In the genomic region with DNA sequence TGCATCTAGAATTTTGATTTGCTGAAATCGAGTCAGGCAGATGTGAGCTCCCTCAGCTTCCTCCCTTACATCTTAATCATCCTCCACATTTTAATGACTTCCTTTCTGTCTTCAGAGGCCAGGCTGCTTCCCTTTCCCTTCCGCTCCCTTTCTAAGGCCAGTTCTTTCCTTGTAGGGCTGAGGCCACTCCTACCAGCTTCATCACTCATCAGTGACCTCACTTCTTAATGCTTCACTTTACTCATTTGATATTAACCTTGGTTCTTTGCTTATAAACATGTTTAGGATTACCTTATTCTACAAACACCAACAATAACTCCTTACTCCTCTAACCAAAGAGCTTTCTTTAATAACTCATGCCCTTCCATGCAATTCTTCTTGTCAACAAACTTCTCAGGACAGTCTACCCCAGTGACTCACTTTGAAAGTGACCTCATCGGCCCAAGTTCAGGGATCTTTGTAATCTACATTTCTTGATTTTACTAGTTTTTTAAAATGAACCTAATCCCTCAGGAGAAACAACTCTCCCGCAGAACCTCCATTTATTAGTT, we compare ENCODE assay signal across 9 cellular contexts. TPM values are rescaled to one million over a fixed set of nuclear protein-coding genes. Genes with fewer than 3 reads are reported as not detected.
DNase-seq lines count a peak whose midpoint lies in the region; ATAC-seq and TF ChIP-seq lines count a peak whose summit lies in the region.
"Had no signal": no experiment of that assay in that cellular context is flagged by ENCODE, and none has a peak within 500 bp of the region (broad histone marks: within the 10 kb centered on the region; RNA-seq: fewer than 3 reads in every experiment).

No MANE protein-coding gene starts in this region.

- peaks cover 18% of the 10 kb centered on the region for H3K4me1 Mint-ChIP-seq in activated naive CD4-positive, alpha-beta T cell treated with anti-CD3 and anti-CD28 coated beads, Interleukin-2, amount 10 ng/mL, durations not matched to agents 7 days and 5 days

- TF ChIP-seq CTCF in foreskin keratinocyte (conservative IDR thresholded peaks at IDR 0.05) (no peak), psoas muscle (IDR thresholded peaks at IDR 0.05) (no peak)

- 65 to 68% (median 68%) methylated on average over 4 of the region's 4 CpGs for WGBS in psoas muscle, 3 donors

- H3K27ac ChIP-seq in foreskin keratinocyte (no peak overlapping the region), psoas muscle (no peak overlapping the region)

- H3K27me3 ChIP-seq in foreskin keratinocyte (no peaks in the 10 kb centered on the region), psoas muscle (ENCODE audit: insufficient read depth in 3 of 3, low read length in 2 of 3) (peaks cover 0 to 1% (median 0%) of the 10 kb centered on the region in 3 donors)

- no peak overlapping the region for H3K27ac Mint-ChIP-seq in activated naive CD4-positive, alpha-beta T cell treated with anti-CD3 and anti-CD28 coated beads, Interleukin-2, amount 10 ng/mL, durations not matched to agents 7 days and 5 days

- ATAC-seq in GM21717 (IDR thresholded peaks at IDR 0.05; ENCODE audit: unreplicated experiment): peak; percentile 22
- ATAC-seq in foreskin keratinocyte: peak; percentile 25
- ATAC-seq in psoas muscle: no peak

- CTCF ChIA-PET in activated naive CD4-positive, alpha-beta T cell treated with anti-CD3 and anti-CD28 coated beads, Interleukin-2, amount 10 ng/mL, durations not matched to agents 7 days and 5 days (lab: Charles Lee): no interaction called here

- no peaks in the 10 kb centered on the region for H3K36me3 ChIP-seq in psoas muscle (ENCODE audit: insufficient read depth in 1 of 2, low read depth in 1 of 2)

- no peaks in the 10 kb centered on the region for H3K9me3 Mint-ChIP-seq in activated naive CD4-positive, alpha-beta T cell treated with anti-CD3 and anti-CD28 coated beads, Interleukin-2, amount 10 ng/mL, durations not matched to agents 7 days and 5 days

- no peak overlapping the region for H3K4me3 Mint-ChIP-seq in activated naive CD4-positive, alpha-beta T cell treated with anti-CD3 and anti-CD28 coated beads, Interleukin-2, amount 10 ng/mL, durations not matched to agents 7 days and 5 days

- intact Hi-C loops in psoas muscle (cut with DNase I): loop anchor here (5.0 to 10.0 kb wide), 2 partner anchors 451 to 453 kb away; a partner anchor contains a TSS

- peaks cover 18% of the 10 kb centered on the region for H3K27me3 Mint-ChIP-seq in activated naive CD4-positive, alpha-beta T cell treated with anti-CD3 and anti-CD28 coated beads, Interleukin-2, amount 10 ng/mL, durations not matched to agents 7 days and 5 days

- H3K4me3 ChIP-seq in psoas muscle: no peak overlapping the region

- H3K9me3 ChIP-seq in psoas muscle: no peaks in the 10 kb centered on the region

- H3K4me1 ChIP-seq in foreskin keratinocyte (peaks cover 32% of the 10 kb centered on the region), psoas muscle (no peaks in the 10 kb centered on the region)

- H3K36me3 Mint-ChIP-seq in activated naive CD4-positive, alpha-beta T cell treated with anti-CD3 and anti-CD28 coated beads, Interleukin-2, amount 10 ng/mL, durations not matched to agents 7 days and 5 days: no peaks in the 10 kb centered on the region

- peak; percentile 35 for DNase-seq in AG20443 (ENCODE audit: low spot score)
- peak; percentile 25 for DNase-seq in RKO (ENCODE audit: low spot score)
- peak in 1 of 2 donors; percentile 63 for DNase-seq in foreskin keratinocyte
- no peak for DNase-seq in psoas muscle
- no peak for DNase-seq in NCI-H187 (lab: John Stamatoyannopoulos, UW)
- DNase-seq in NCI-H748 (lab: John Stamatoyannopoulos, UW; ENCODE audit: unreplicated experiment): no peak
- no peak for DNase-seq in activated naive CD4-positive, alpha-beta T cell treated with anti-CD3 and anti-CD28 coated beads, Interleukin-2, amount 10 ng/mL, durations not matched to agents 7 days and 5 days
- DNase-seq: activated CD4-positive, alpha-beta T cell treated with anti-CD3 and anti-CD28 coated beads for 48 hours had no signal

RNA-seq across cellular contexts. Expression of a gene that starts 23.9 kb away (rescaled TPM):
- total RNA-seq in foreskin keratinocyte: 0.07 TPM in 1 of 2 replicates, not detected in the other
- 0.02 TPM in 1 of 2 replicates, not detected in the other for polyA plus RNA-seq in foreskin keratinocyte
- total RNA-seq in psoas muscle: not detected
- polyA plus RNA-seq in psoas muscle: not detected

RNA-seq across cellular contexts. Expression of a gene that starts 57.1 kb away (rescaled TPM):
- total RNA-seq in foreskin keratinocyte (0.49 and 0.92 TPM in 2 replicates), psoas muscle (1 to 10 TPM in 2 of 4 donors, under 1 TPM in 2; 0.71 to 1.4 (median 0.99) TPM)
- polyA plus RNA-seq in foreskin keratinocyte (0.61 and 0.68 TPM in 2 replicates), psoas muscle (under 1 TPM; 0.16 to 0.40 (median 0.24) TPM)

Comparison
In these comparisons a context has a peak if more than half of its experiments do, and no peak if none do; other contexts are left out.
1. DNase-seq: peak in AG20443 (single experiment) and RKO (single experiment); none in psoas muscle (0 of 2), NCI-H187 (0 of 2), NCI-H748 (single experiment) and activated naive CD4-positive, alpha-beta T cell treated with anti-CD3 and anti-CD28 coated beads, Interleukin-2, amount 10 ng/mL, durations not matched to agents 7 days and 5 days (single experiment).
2. ATAC-seq: peak in GM21717 (single experiment) and foreskin keratinocyte (single experiment); none in psoas muscle (0 of 4).